ENCODE assay signal across 1 cellular context in the genomic region with DNA sequence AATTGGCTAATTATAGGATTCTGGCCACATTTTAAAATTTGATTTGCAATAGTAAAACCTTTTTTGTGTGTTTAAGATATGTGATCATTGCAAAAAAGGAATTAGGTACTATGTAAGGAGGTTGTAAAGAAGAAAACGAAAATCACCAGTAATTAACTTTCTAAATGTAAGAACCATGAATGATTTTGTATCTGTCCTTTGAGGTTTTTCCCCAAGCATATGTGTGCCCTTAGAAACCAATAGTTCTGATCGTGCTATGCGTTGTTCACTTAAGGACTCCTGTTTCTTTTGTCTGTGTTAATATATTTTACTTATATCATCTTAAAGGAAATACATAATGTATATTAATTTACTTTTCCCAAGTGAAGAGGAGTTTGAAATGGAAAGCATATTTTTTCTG.
TF ChIP-seq lines count a peak whose summit lies in the region.

No MANE protein-coding gene starts in this region.

TF ChIP-seq in GM12878, 131 proteins besides CTCF, POLR2A, EP300 and RAD21 (continued from another document):
- TF ChIP-seq, protein P1, sequence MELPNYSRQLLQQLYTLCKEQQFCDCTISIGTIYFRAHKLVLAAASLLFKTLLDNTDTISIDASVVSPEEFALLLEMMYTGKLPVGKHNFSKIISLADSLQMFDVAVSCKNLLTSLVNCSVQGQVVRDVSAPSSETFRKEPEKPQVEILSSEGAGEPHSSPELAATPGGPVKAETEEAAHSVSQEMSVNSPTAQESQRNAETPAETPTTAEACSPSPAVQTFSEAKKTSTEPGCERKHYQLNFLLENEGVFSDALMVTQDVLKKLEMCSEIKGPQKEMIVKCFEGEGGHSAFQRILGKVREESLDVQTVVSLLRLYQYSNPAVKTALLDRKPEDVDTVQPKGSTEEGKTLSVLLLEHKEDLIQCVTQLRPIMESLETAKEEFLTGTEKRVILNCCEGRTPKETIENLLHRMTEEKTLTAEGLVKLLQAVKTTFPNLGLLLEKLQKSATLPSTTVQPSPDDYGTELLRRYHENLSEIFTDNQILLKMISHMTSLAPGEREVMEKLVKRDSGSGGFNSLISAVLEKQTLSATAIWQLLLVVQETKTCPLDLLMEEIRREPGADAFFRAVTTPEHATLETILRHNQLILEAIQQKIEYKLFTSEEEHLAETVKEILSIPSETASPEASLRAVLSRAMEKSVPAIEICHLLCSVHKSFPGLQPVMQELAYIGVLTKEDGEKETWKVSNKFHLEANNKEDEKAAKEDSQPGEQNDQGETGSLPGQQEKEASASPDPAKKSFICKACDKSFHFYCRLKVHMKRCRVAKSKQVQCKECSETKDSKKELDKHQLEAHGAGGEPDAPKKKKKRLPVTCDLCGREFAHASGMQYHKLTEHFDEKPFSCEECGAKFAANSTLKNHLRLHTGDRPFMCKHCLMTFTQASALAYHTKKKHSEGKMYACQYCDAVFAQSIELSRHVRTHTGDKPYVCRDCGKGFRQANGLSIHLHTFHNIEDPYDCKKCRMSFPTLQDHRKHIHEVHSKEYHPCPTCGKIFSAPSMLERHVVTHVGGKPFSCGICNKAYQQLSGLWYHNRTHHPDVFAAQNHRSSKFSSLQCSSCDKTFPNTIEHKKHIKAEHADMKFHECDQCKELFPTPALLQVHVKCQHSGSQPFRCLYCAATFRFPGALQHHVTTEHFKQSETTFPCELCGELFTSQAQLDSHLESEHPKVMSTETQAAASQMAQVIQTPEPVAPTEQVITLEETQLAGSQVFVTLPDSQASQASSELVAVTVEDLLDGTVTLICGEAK (IDR thresholded peaks at IDR 0.05; ENCODE audit: borderline replicate concordance): no peak
